Comparison of ENCODE assay signal across 14 cellular contexts in the genomic region with DNA sequence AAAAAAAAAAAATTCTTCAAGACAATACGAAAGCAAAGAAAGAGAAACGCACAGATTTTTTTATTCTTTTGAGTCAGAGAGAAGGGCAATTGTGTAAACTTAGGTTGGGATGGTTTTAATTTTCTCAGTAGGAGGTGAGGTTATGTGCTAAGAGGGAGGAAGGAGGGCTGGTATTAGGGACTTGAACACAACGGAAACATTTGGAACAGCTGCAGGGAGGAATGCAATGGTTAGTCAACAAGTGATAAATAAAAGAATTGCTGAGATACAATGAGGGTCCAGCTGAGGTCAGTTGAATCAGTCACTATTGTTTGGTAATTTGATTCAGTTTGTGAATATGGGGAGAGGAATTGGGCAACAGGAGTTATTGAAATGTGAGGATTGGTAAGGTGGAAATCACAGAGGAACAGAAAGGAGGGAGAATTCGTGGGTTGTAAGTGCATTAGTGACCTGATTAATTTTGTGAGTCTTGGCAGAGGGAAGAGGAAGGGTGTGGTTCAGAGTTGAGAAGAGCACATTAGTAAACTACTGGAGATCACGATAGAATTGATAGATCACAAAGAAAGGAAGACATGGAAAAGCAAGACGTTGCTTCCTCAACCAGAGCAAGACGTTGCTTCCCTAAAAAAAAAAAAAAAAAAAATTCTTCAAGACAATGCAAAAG.
DNase-seq lines count a peak whose midpoint lies in the region; ATAC-seq and TF ChIP-seq lines count a peak whose summit lies in the region.
"Had no signal": no experiment of that assay in that cellular context is flagged by ENCODE, and none has a peak within 500 bp of the region (broad histone marks: within the 10 kb centered on the region; RNA-seq: fewer than 3 reads in every experiment).

No MANE protein-coding gene starts in this region.

- 49 to 58% (median 52%) methylated on average over 7 of the region's 7 CpGs for WGBS in heart left ventricle, 4 donors

- DNase-seq in NCI-H2081 (lab: John Stamatoyannopoulos, UW) (peak; percentile 23 to 37), NCI-H2081 treated with DMSO at 0.1 percent for 48 hours (lab: John Stamatoyannopoulos, UW) (no peak), brain microvascular endothelial cell (peak; percentile 27), heart left ventricle (no peak), HT-29 (ENCODE audit: low spot score) (no peak)
- DNase-seq: activated B cell treated with CpG ODN at 0.5 μM for 24 hours, dorsolateral prefrontal cortex, MM.1S, NCI-H446, thyroid gland had no signal

- TF ChIP-seq CTCF in brain microvascular endothelial cell (IDR thresholded peaks at IDR 0.05; ENCODE audit: low read depth, low read length, missing control alignments) (no peak), heart left ventricle (IDR thresholded peaks at IDR 0.05) (no peak)

- H3K4me1 ChIP-seq in heart left ventricle (peaks cover 0 to 28% (median 0%) of the 10 kb centered on the region in 12 donors), skeletal muscle satellite cell (ENCODE audit: control insufficient read depth, insufficient read depth, low read length) (peaks cover 20% of the 10 kb centered on the region)
- H3K4me1 ChIP-seq: A549, thyroid gland had no signal

- TF ChIP-seq POLR2A in heart left ventricle (IDR thresholded peaks at IDR 0.05), result no peak

- H3K27me3 ChIP-seq in brain microvascular endothelial cell (replicated peaks) (no peaks in the 10 kb centered on the region), heart left ventricle (no peaks in the 10 kb centered on the region), skeletal muscle satellite cell (ENCODE audit: control insufficient read depth, insufficient read depth, low read length) (no peaks in the 10 kb centered on the region)
- H3K27me3 ChIP-seq: dorsolateral prefrontal cortex, thyroid gland had no signal

- intact Hi-C loops in heart left ventricle (cut with DNase I), result no loop called here

- peak overlapping the region; percentile 18 for H3K9ac ChIP-seq in skeletal muscle satellite cell (ENCODE audit: low read depth, low read length)

- ATAC-seq in heart left ventricle, result peak; percentile 44 to 86 (median 78)
- no peak for ATAC-seq in HG03439 (IDR thresholded peaks at IDR 0.05; ENCODE audit: unreplicated experiment)
- ATAC-seq in GM18870 (IDR thresholded peaks at IDR 0.05; ENCODE audit: unreplicated experiment), result no peak
- ATAC-seq: A549 had no signal

- H3K4me3 ChIP-seq in brain microvascular endothelial cell (ENCODE audit: low read depth, low read length) (no peak overlapping the region), heart left ventricle (peak overlapping the region in 1 of 12 donors; percentile 8), skeletal muscle satellite cell (ENCODE audit: low read length) (peak overlapping the region; percentile 46)
- H3K4me3 ChIP-seq: A549, dorsolateral prefrontal cortex, thyroid gland had no signal

- no peak overlapping the region for H3K27ac ChIP-seq in brain microvascular endothelial cell
- peak overlapping the region in 5 of 12 donors; percentile 45 to 74 (median 62) for H3K27ac ChIP-seq in heart left ventricle
- H3K27ac ChIP-seq: A549, dorsolateral prefrontal cortex, thyroid gland had no signal

- H3K9me3 ChIP-seq in heart left ventricle (peaks cover 0 to 23% (median 0%) of the 10 kb centered on the region in 12 donors), skeletal muscle satellite cell (replicated peaks; ENCODE audit: low read length) (no peaks in the 10 kb centered on the region)
- H3K9me3 ChIP-seq: A549, thyroid gland had no signal

- H3K4me2 ChIP-seq in skeletal muscle satellite cell (ENCODE audit: low read length), result peak overlapping the region; percentile 74
- H3K4me2 ChIP-seq: A549 had no signal

- H3K36me3 ChIP-seq in brain microvascular endothelial cell (replicated peaks), result no peaks in the 10 kb centered on the region
- peaks cover 0 to 7% (median 0%) of the 10 kb centered on the region in 9 donors for H3K36me3 ChIP-seq in heart left ventricle
- no peaks in the 10 kb centered on the region for H3K36me3 ChIP-seq in skeletal muscle satellite cell (ENCODE audit: insufficient read depth, low read length)
- H3K36me3 ChIP-seq: thyroid gland had no signal

- in situ Hi-C loops in brain microvascular endothelial cell (cut with HindIII; ENCODE audit: low pct_ligation_motif_present, low sequenced_read_pairs), result no loop called here

Comparison
In these comparisons a context has a peak if more than half of its experiments do, and no peak if none do; other contexts are left out.
1. DNase-seq: peak in NCI-H2081 (2 of 2) and brain microvascular endothelial cell (single experiment); none in NCI-H2081 treated with DMSO at 0.1 percent for 48 hours (single experiment), heart left ventricle (0 of 5) and HT-29 (single experiment).
2. ATAC-seq: peak in heart left ventricle (4 of 4); none in HG03439 (single experiment) and GM18870 (single experiment).